ENCODE assay signal across 8 cellular contexts in the genomic region with DNA sequence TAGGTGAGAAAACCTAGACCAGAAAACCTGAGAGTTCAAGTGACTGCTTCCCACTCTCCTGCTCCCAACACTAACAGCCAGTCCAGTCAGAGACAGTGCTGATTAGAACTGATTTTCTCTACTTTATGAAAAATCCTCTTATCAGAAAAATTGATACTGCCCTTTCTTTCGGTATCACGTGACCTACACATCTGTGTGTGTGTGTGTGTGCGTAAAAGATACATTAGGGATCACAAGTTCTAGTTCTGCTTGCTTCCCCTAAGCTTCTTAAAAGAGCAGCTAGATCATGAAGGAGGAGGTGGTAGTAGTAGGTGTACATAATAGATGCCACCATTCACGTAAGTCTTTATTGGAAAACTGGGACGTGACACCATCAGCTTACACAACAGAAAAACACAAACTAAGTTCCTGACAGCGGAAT. TPM values are rescaled to one million over a fixed set of nuclear protein-coding genes. Genes with fewer than 3 reads are reported as not detected.
DNase-seq lines count a peak whose midpoint lies in the region; ATAC-seq and TF ChIP-seq lines count a peak whose summit lies in the region.

No MANE protein-coding gene starts in this region.

- H3K4me1 ChIP-seq in ES-I3 (ENCODE audit: insufficient read depth, low read length), result peaks cover 25% of the 10 kb centered on the region
- peaks cover 7 to 16% of the 10 kb centered on the region in 2 donors for H3K4me1 ChIP-seq in mucosa of rectum (ENCODE audit: control insufficient read depth in 2 of 2, insufficient read depth in 2 of 2, low read length in 2 of 2)

- H3K9ac ChIP-seq in ES-I3 (ENCODE audit: low read depth, low read length), result peak overlapping the region; percentile 74; the same call in 1 of the 2 replicates
- H3K9ac ChIP-seq in mucosa of rectum (ENCODE audit: low read depth in 1 of 2, low read length in 2 of 2), result peak overlapping the region in 1 of 2 donors; percentile 85

- BruUV-seq in MCF 10A (replicated peaks; lab: Mats Ljungman, UMichigan), result no TSS peak

- H3K27ac Mint-ChIP-seq in MCF 10A (ENCODE audit: low read depth, unreplicated experiment), result peak overlapping the region; percentile 88

- H3K27ac ChIP-seq in mucosa of rectum (ENCODE audit: low read depth in 2 of 2, low read length in 2 of 2), result no peak overlapping the region

- no peaks in the 10 kb centered on the region for H3K27me3 Mint-ChIP-seq in MCF 10A (ENCODE audit: insufficient read depth, unreplicated experiment)

- H3K4me3 Mint-ChIP-seq in MCF 10A (ENCODE audit: unreplicated experiment), result peak overlapping the region; percentile 93

- POLR2A ChIA-PET in MCF 10A (lab: Yijun Ruan, JAX), result interaction anchor here (0.6 to 4.6 kb wide), 19 partner anchors 11 to 891 kb away, joined by 3 to 37 read pairs (median 10); a partner anchor contains a TSS

- no peak for ATAC-seq in HG03354 (IDR thresholded peaks at IDR 0.05; ENCODE audit: poor library complexity, severe bottlenecking, unreplicated experiment)

- peak overlapping the region; percentile 88 to 97 for H3K4me3 ChIP-seq in mucosa of rectum (ENCODE audit: low read length in 2 of 2)

- peaks cover 17% of the 10 kb centered on the region for H3K4me1 Mint-ChIP-seq in MCF 10A (ENCODE audit: insufficient read depth, unreplicated experiment)

- no peaks in the 10 kb centered on the region for H3K36me3 Mint-ChIP-seq in MCF 10A (ENCODE audit: insufficient read depth, unreplicated experiment)

- H3K27me3 ChIP-seq in mucosa of rectum (ENCODE audit: control insufficient read depth in 2 of 2, insufficient read depth in 2 of 2, low read length in 2 of 2), result no peaks in the 10 kb centered on the region

- intact Hi-C loops in MCF 10A (cut with micrococcal nuclease), result loop anchor here (5.0 to 10.0 kb wide), 2 partner anchors 101 to 198 kb away; no protein-coding TSS in a partner anchor

- H3K9me3 ChIP-seq in ES-I3 (ENCODE audit: control insufficient read depth, insufficient read depth, low read length) (no peaks in the 10 kb centered on the region), mucosa of rectum (ENCODE audit: control insufficient read depth in 2 of 2, low read length in 2 of 2) (no peaks in the 10 kb centered on the region)

- no peaks in the 10 kb centered on the region for H3K36me3 ChIP-seq in ES-I3 (ENCODE audit: insufficient read depth, low read length)
- H3K36me3 ChIP-seq in mucosa of rectum (ENCODE audit: control insufficient read depth in 2 of 2, insufficient read depth in 2 of 2, low read length in 2 of 2), result no peaks in the 10 kb centered on the region

- CTCF ChIA-PET in MCF 10A (lab: Yijun Ruan, JAX), result interaction anchor here (0.9 to 2.7 kb wide), 7 partner anchors 8 to 199 kb away, joined by 3 to 9 read pairs (median 4); no protein-coding TSS in a partner anchor

- TF ChIP-seq CTCF in MCF 10A (IDR thresholded peaks at IDR 0.05; ENCODE audit: unreplicated experiment), result no peak

- H3K9me3 Mint-ChIP-seq in MCF 10A (ENCODE audit: unreplicated experiment), result peaks cover 5% of the 10 kb centered on the region

- DNase-seq in MV-4-11 (lab: John Stamatoyannopoulos, UW), result peak; percentile 27
- peak; percentile 10 for DNase-seq in MCF 10A (ENCODE audit: unreplicated experiment)
- DNase-seq in stimulated activated CD4-positive, alpha-beta T cell treated with anti-CD3 and anti-CD28 coated beads, Interleukin-4, amount 100 ng/mL, for 24 hours, result no peak
- no peak for DNase-seq in amygdala (lab: John Stamatoyannopoulos, UW)
- DNase-seq in activated CD4-positive, alpha-beta T cell treated with anti-CD3 and anti-CD28 coated beads, Interleukin-2, amount 50 U/mL, for 48 hours, result no peak

RNA-seq across cellular contexts. Expression of a gene that starts 1.5 kb away (rescaled TPM):
- total RNA-seq in MCF 10A (2022), result 34.8 and 40.9 TPM in 2 replicates

Comparison
In these comparisons a context has a peak if more than half of its experiments do, and no peak if none do; other contexts are left out.
1. DNase-seq: peak in MV-4-11 (single experiment) and MCF 10A (single experiment); none in stimulated activated CD4-positive, alpha-beta T cell treated with anti-CD3 and anti-CD28 coated beads, Interleukin-4, amount 100 ng/mL, for 24 hours (single experiment), amygdala (0 of 56) and activated CD4-positive, alpha-beta T cell treated with anti-CD3 and anti-CD28 coated beads, Interleukin-2, amount 50 U/mL, for 48 hours (0 of 2).